Comparison of ENCODE assay signal across 2 cellular contexts in genomic region chr11:96943970-96944369, GRCh38.
TF ChIP-seq lines count a peak whose summit lies in the region.

No MANE protein-coding gene starts in this region.

TF ChIP-seq in GM23338, 12 proteins besides CTCF, POLR2A, EP300 and RAD21 (continued from another document):
- TF ChIP-seq ZNF462 (CRISPR knock-in tag; IDR thresholded peaks at IDR 0.05): no peak
- no peak for TF ChIP-seq REST (IDR thresholded peaks at IDR 0.05; ENCODE audit: unreplicated experiment)
- TF ChIP-seq POLR2AphosphoS5 (IDR thresholded peaks at IDR 0.05; ENCODE audit: low read depth): no peak

TF ChIP-seq in SK-N-SH, 30 proteins besides CTCF, POLR2A, EP300 and RAD21 (continued from another document):
- TF ChIP-seq REST (IDR thresholded peaks at IDR 0.05; ENCODE audit: low read depth, low read length) (no peak), TAF1 (IDR thresholded peaks at IDR 0.05; ENCODE audit: borderline replicate concordance, low read depth, low read length) (no peak), PBX3 (IDR thresholded peaks at IDR 0.05) (no peak), GABPA (IDR thresholded peaks at IDR 0.05; ENCODE audit: low read depth) (no peak), SIN3A (IDR thresholded peaks at IDR 0.05; ENCODE audit: borderline replicate concordance, low read depth, low read length) (no peak), TCF12 (IDR thresholded peaks at IDR 0.05) (no peak), MAX (IDR thresholded peaks at IDR 0.05; ENCODE audit: low read depth) (no peak), YY1 (IDR thresholded peaks at IDR 0.05; ENCODE audit: low read depth) (no peak), IRF3 (IDR thresholded peaks at IDR 0.05; ENCODE audit: low read depth, low read length) (no peak), SMC3 (IDR thresholded peaks at IDR 0.05; ENCODE audit: low read depth, low read length) (no peak), RCOR1 (IDR thresholded peaks at IDR 0.05; ENCODE audit: low read length) (no peak), EZH2phosphoT487 (IDR thresholded peaks at IDR 0.05; ENCODE audit: borderline replicate concordance, low read depth) (no peak), FOXJ3 (CRISPR knock-in tag; IDR thresholded peaks at IDR 0.05) (no peak), FOSL2 (IDR thresholded peaks at IDR 0.05; ENCODE audit: borderline replicate concordance, low read depth) (no peak), NFIC (IDR thresholded peaks at IDR 0.05; ENCODE audit: borderline replicate concordance) (no peak), RFX5 (IDR thresholded peaks at IDR 0.05; ENCODE audit: low read length) (no peak)
